In genomic region chr3:114698355-114699105, GRCh38 we compare ENCODE assay signal across 18 cellular contexts.
DNase-seq lines count a peak whose midpoint lies in the region; ATAC-seq and TF ChIP-seq lines count a peak whose summit lies in the region.
"Had no signal": no experiment of that assay in that cellular context is flagged by ENCODE, and none has a peak within 500 bp of the region (broad histone marks: within the 10 kb centered on the region; RNA-seq: fewer than 3 reads in every experiment).

No MANE protein-coding gene starts in this region.

- H3K56ac ChIP-seq in mesendoderm (ENCODE audit: low read length) = no peak overlapping the region

- no peaks in the 10 kb centered on the region for H3K79me2 ChIP-seq in mesendoderm (ENCODE audit: control insufficient read depth, insufficient read depth, low read length)

- H4K5ac ChIP-seq in mesendoderm (ENCODE audit: low read length) = no peak overlapping the region

- H3K23ac ChIP-seq in mesendoderm (ENCODE audit: low read length) = no peak overlapping the region

- DNase-seq in NCI-H2107 treated with DMSO at 0.1 percent for 48 hours (lab: John Stamatoyannopoulos, UW; ENCODE audit: unreplicated experiment) (peak; percentile 19), NCI-H2107 (lab: John Stamatoyannopoulos, UW) (no peak), RWPE2 (ENCODE audit: low spot score) (no peak), foreskin keratinocyte (no peak), mesendoderm (peak; percentile 5), germinal center (ENCODE audit: low spot score) (no peak), NCI-H1417 (lab: John Stamatoyannopoulos, UW) (no peak)
- DNase-seq: 8988T, DMS79 treated with DMSO at 0.1 percent for 48 hours, GM23248, NCI-H1417 treated with DMSO at 0.1 percent for 48 hours, NCI-H1930, NCI-H748 treated with DMSO at 0.1 percent for 48 hours, SHP77 had no signal

- ATAC-seq in RWPE2 (ENCODE audit: low read depth) = 0 out of 3 replicates have a peak, but pooled peaks have one; percentile 29
- ATAC-seq in foreskin keratinocyte = no peak
- no peak for ATAC-seq in HG02588 (IDR thresholded peaks at IDR 0.05; ENCODE audit: unreplicated experiment)
- ATAC-seq: Panc1, SK-N-SH treated with all-trans-retinoic acid at 6 μM for 48 hours had no signal

- H2BK120ac ChIP-seq in mesendoderm (ENCODE audit: low read depth, low read length) = no peak overlapping the region

- H2BK15ac ChIP-seq in mesendoderm (replicated peaks; ENCODE audit: low read depth) = no peak overlapping the region

- no peaks in the 10 kb centered on the region for H3K79me1 ChIP-seq in mesendoderm (ENCODE audit: low read length)

- H3K27ac ChIP-seq in RWPE2 (ENCODE audit: poor library complexity, severe bottlenecking) (no peak overlapping the region), foreskin keratinocyte (no peak overlapping the region), mesendoderm (ENCODE audit: low read depth, low read length) (no peak overlapping the region)
- H3K27ac ChIP-seq: BLaER1, GM23248 had no signal

- H3K4me1 ChIP-seq in RWPE2 (ENCODE audit: insufficient read depth, poor library complexity, severe bottlenecking) (no peaks in the 10 kb centered on the region), foreskin keratinocyte (no peaks in the 10 kb centered on the region), mesendoderm (ENCODE audit: control insufficient read depth, low read depth, low read length) (no peaks in the 10 kb centered on the region)
- H3K4me1 ChIP-seq: BLaER1 had no signal

- H3K36me3 ChIP-seq in RWPE2 (ENCODE audit: low read depth) (no peaks in the 10 kb centered on the region), mesendoderm (ENCODE audit: control insufficient read depth, insufficient read depth, low read length) (no peaks in the 10 kb centered on the region)
- H3K36me3 ChIP-seq: BLaER1 had no signal

- no peaks in the 10 kb centered on the region for H3K9me3 ChIP-seq in RWPE2 (ENCODE audit: severe bottlenecking)
- H3K9me3 ChIP-seq: BLaER1 had no signal

- H3K18ac ChIP-seq in mesendoderm (ENCODE audit: low read length) = no peak overlapping the region

- no peak overlapping the region for H2BK5ac ChIP-seq in mesendoderm (ENCODE audit: low read length)

- no peak overlapping the region for H3K4me2 ChIP-seq in mesendoderm (ENCODE audit: low read length)
- H3K4me2 ChIP-seq: BLaER1 had no signal

- no peak overlapping the region for H3K4ac ChIP-seq in mesendoderm (ENCODE audit: low read depth, low read length)

- H3K27me3 ChIP-seq in RWPE2 (ENCODE audit: insufficient read depth, poor library complexity, severe bottlenecking) (no peaks in the 10 kb centered on the region), foreskin keratinocyte (no peaks in the 10 kb centered on the region), mesendoderm (ENCODE audit: insufficient read depth, low read length, poor library complexity) (no peaks in the 10 kb centered on the region)
- H3K27me3 ChIP-seq: BLaER1 had no signal

- no peak overlapping the region for H3K9ac ChIP-seq in mesendoderm (ENCODE audit: low read length)
- H3K9ac ChIP-seq: BLaER1, GM23248 had no signal

- TF ChIP-seq CTCF in RWPE2 (IDR thresholded peaks at IDR 0.05; ENCODE audit: poor library complexity, severe bottlenecking) (peak; percentile 12), foreskin keratinocyte (conservative IDR thresholded peaks at IDR 0.05) (peak; percentile 40)

- no peak overlapping the region for H2AK5ac ChIP-seq in mesendoderm (ENCODE audit: low read length)

- H3K4me3 ChIP-seq in RWPE2 (ENCODE audit: severe bottlenecking) (no peak overlapping the region), mesendoderm (ENCODE audit: low read length) (no peak overlapping the region)
- H3K4me3 ChIP-seq: BLaER1, GM23248 had no signal

- no CpG with 5 or more reads among the region's 3 CpGs for WGBS in mesendoderm (ENCODE audit: extremely low coverage, insufficient coverage, low lambda C conversion rate)

- H4K8ac ChIP-seq in mesendoderm (ENCODE audit: low read depth, low read length) = no peak overlapping the region

Comparison
In these comparisons a context has a peak if more than half of its experiments do, and no peak if none do; other contexts are left out.
1. DNase-seq: peak in NCI-H2107 treated with DMSO at 0.1 percent for 48 hours (single experiment) and mesendoderm (single experiment); none in NCI-H2107 (single experiment), RWPE2 (single experiment), foreskin keratinocyte (0 of 2), germinal center (single experiment) and NCI-H1417 (0 of 3).